In genomic region chr10:72356115-72356514, GRCh38 we compare ENCODE assay signal across 1 cellular context.
TF ChIP-seq lines count a peak whose summit lies in the region.

No MANE protein-coding gene starts in this region.

TF ChIP-seq in WTC11, 78 proteins besides CTCF, POLR2A, EP300 and RAD21 (continued from another document):
- TF ChIP-seq OVOL2 (CRISPR knock-in tag; IDR thresholded peaks at IDR 0.05; ENCODE audit: borderline replicate concordance) (no peak), ZNF425 (CRISPR knock-in tag; conservative IDR thresholded peaks at IDR 0.05) (no peak)
